Comparison of ENCODE assay signal across 1 cellular context in the genomic region with DNA sequence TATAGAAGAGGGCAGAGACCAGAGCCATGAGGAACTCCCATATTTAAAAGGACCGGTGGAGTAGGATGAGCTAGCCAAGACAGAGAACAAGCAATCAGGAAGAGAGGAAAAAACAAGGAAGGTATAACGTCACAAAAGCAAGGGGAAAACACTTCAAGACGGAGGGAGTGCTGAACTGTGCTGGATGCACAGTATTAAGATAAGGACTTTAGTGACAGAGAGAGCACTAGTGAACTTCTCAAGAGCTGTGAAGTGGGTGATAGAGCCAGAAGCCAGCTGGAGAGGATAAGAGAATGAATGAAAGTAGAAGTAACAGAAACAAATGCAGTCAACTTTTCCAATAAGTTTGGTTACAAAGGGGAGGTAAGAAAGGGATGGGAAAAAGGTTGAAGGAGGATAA. TPM values are rescaled to one million over a fixed set of nuclear protein-coding genes. Genes with fewer than 3 reads are reported as not detected.
"Had no signal": no experiment of that assay in that cellular context is flagged by ENCODE, and none has a peak within 500 bp of the region (broad histone marks: within the 10 kb centered on the region; RNA-seq: fewer than 3 reads in every experiment).

No MANE protein-coding gene starts in this region.

RNA-seq across cellular contexts. Expression of gene GKAP1, which starts 58.0 kb away (rescaled TPM):
- total RNA-seq: ascending aorta had no signal
